Comparison of ENCODE assay signal across 10 cellular contexts in genomic region chr6:97049254-97050004, GRCh38.
A peak's percentile ranks its signal among the peaks of the same experiment; 100 is the strongest.
DNase-seq lines count a peak whose midpoint lies in the region; ATAC-seq and TF ChIP-seq lines count a peak whose summit lies in the region.
"Had no signal": no experiment of that assay in that cellular context is flagged by ENCODE, and none has a peak within 500 bp of the region (broad histone marks: within the 10 kb centered on the region; RNA-seq: fewer than 3 reads in every experiment).

No MANE protein-coding gene starts in this region.

- no peak overlapping the region for H3K9ac ChIP-seq in colonic mucosa (ENCODE audit: low read depth in 2 of 2, low read length in 2 of 2)

- peak; percentile 90 for ATAC-seq in HG02610 (IDR thresholded peaks at IDR 0.05; ENCODE audit: unreplicated experiment)

- H3K4me3 ChIP-seq in NB4 (ENCODE audit: low read depth, low read length) (no peak overlapping the region), epithelial cell of esophagus (ENCODE audit: low read length) (no peak overlapping the region), colonic mucosa (no peak overlapping the region)
- H3K4me3 ChIP-seq: SK-N-MC had no signal

- H3K4me1 ChIP-seq in colonic mucosa: no peaks in the 10 kb centered on the region

- no peaks in the 10 kb centered on the region for H3K27me3 ChIP-seq in colonic mucosa

- H3K9me3 ChIP-seq in colonic mucosa: no peaks in the 10 kb centered on the region

- TF ChIP-seq CTCF in NB4 (IDR thresholded peaks at IDR 0.05; ENCODE audit: low read depth, low read length): no peak
- TF ChIP-seq CTCF in epithelial cell of esophagus (IDR thresholded peaks at IDR 0.05; ENCODE audit: insufficient read depth, low read depth, low read length, missing control alignments): no peak
- TF ChIP-seq CTCF in colonic mucosa (IDR thresholded peaks at IDR 0.05): no peak

- no peaks in the 10 kb centered on the region for H3K36me3 ChIP-seq in colonic mucosa

- no peak for TF ChIP-seq POLR2A in NB4 (IDR thresholded peaks at IDR 0.05; ENCODE audit: extremely low read depth, insufficient read length)

- H3K27ac ChIP-seq in colonic mucosa: no peak overlapping the region
- H3K27ac ChIP-seq: 22Rv1, SK-N-MC had no signal

- DNase-seq in DMS53 (lab: John Stamatoyannopoulos, UW): peak; percentile 28
- DNase-seq in DMS53 treated with DMSO at 0.1 percent for 48 hours (lab: John Stamatoyannopoulos, UW; ENCODE audit: unreplicated experiment): no peak
- DNase-seq in NB4 (ENCODE audit: low read depth): peak; percentile 54
- peak; percentile 59 for DNase-seq in epithelial cell of esophagus (ENCODE audit: low read depth)
- no peak for DNase-seq in colonic mucosa
- no peak for DNase-seq in DMS153 (lab: John Stamatoyannopoulos, UW)
- DNase-seq in NCI-H2081 (lab: John Stamatoyannopoulos, UW): no peak

- intact Hi-C loops in colonic mucosa (cut with DNase I): no loop called here

Comparison
In these comparisons a context has a peak if more than half of its experiments do, and no peak if none do; other contexts are left out.
1. DNase-seq: peak in DMS53 (single experiment), NB4 (single experiment) and epithelial cell of esophagus (single experiment); none in DMS53 treated with DMSO at 0.1 percent for 48 hours (single experiment), colonic mucosa (single experiment), DMS153 (single experiment) and NCI-H2081 (0 of 2).